Comparison of ENCODE assay signal across 8 cellular contexts in genomic region chr7:93147358-93147757, GRCh38. TPM values are rescaled to one million over a fixed set of nuclear protein-coding genes. Genes with fewer than 3 reads are reported as not detected.
DNase-seq lines count a peak whose midpoint lies in the region; ATAC-seq and TF ChIP-seq lines count a peak whose summit lies in the region.

No MANE protein-coding gene starts in this region.

- peaks cover 17% of the 10 kb centered on the region; the same call in 1 of the 2 replicates for H3K36me3 ChIP-seq in MM.1S (replicated peaks; ENCODE audit: insufficient read depth, low read length)

- TF ChIP-seq CTCF in GM12865 (IDR thresholded peaks at IDR 0.05; ENCODE audit: insufficient read depth, low read depth, low read length, missing control alignments) (no peak), MM.1S (IDR thresholded peaks at IDR 0.05; ENCODE audit: low read length) (no peak), fibroblast of mammary gland (conservative IDR thresholded peaks at IDR 0.05; ENCODE audit: control insufficient read depth, insufficient read depth, low read depth, low read length) (no peak)

- peaks cover 35% of the 10 kb centered on the region for H3K79me2 ChIP-seq in MM.1S (ENCODE audit: low read length)

- H2AFZ ChIP-seq in MM.1S (ENCODE audit: low read length): peak overlapping the region; percentile 47

- peak overlapping the region; percentile 67 for H3K27ac ChIP-seq in MM.1S (ENCODE audit: low read length)

- H3F3A ChIP-seq in MM.1S (ENCODE audit: insufficient read depth, low read length): peaks cover 14% of the 10 kb centered on the region

- H3K27me3 ChIP-seq in MM.1S (replicated peaks; ENCODE audit: insufficient read depth, low read length): no peaks in the 10 kb centered on the region

- H3K9me2 ChIP-seq in MM.1S (replicated peaks; ENCODE audit: insufficient read depth, low read length): no peaks in the 10 kb centered on the region

- H3K4me2 ChIP-seq in MM.1S (ENCODE audit: low read depth, low read length): peak overlapping the region; percentile 79

- ATAC-seq in GM21825 (IDR thresholded peaks at IDR 0.05; ENCODE audit: unreplicated experiment): peak; percentile 88

- H3K9me3 ChIP-seq in MM.1S (replicated peaks; ENCODE audit: insufficient read depth, low read length): no peaks in the 10 kb centered on the region

- DNase-seq in GM12865 (ENCODE audit: low read depth): peak; percentile 77
- peak; percentile 67 for DNase-seq in MM.1S
- peak; percentile 23 for DNase-seq in activated CD8-positive, alpha-beta memory T cell treated with anti-CD3 and anti-CD28 coated beads, Interleukin-2, amount 50 U/mL, for 4 hours
- DNase-seq in fibroblast of mammary gland (ENCODE audit: low read depth): peak; percentile 61
- peak; percentile 61 for DNase-seq in renal cortical epithelial cell (ENCODE audit: low read depth)
- DNase-seq in T1000 (lab: John Stamatoyannopoulos, UW): no peak
- no peak for DNase-seq in ecto neural progenitor cell (ENCODE audit: low spot score)

- H3K4me3 ChIP-seq in GM12865 (ENCODE audit: low read depth, low read length): peak overlapping the region; percentile 67
- H3K4me3 ChIP-seq in MM.1S (ENCODE audit: low read length): peak overlapping the region; percentile 73
- peak overlapping the region; percentile 47 for H3K4me3 ChIP-seq in fibroblast of mammary gland (ENCODE audit: control insufficient read depth, low read depth, low read length)

- peak overlapping the region; percentile 47 for H3K9ac ChIP-seq in MM.1S (ENCODE audit: low read length)

- H3K4me1 ChIP-seq in MM.1S (ENCODE audit: low read length): peaks cover 12% of the 10 kb centered on the region

- no peaks in the 10 kb centered on the region for H4K20me1 ChIP-seq in MM.1S (ENCODE audit: insufficient read depth, low read length)

RNA-seq across cellular contexts. Expression of gene SAMD9L, which starts 0.8 kb away (rescaled TPM):
- total RNA-seq in renal cortical epithelial cell: 15.6 and 17.7 TPM in 2 replicates

RNA-seq across cellular contexts. Expression of gene SAMD9, which starts 29.6 kb away (rescaled TPM):
- total RNA-seq in renal cortical epithelial cell: 17.7 and 22.3 TPM in 2 replicates

Comparison
In these comparisons a context has a peak if more than half of its experiments do, and no peak if none do; other contexts are left out.
1. DNase-seq: peak in GM12865 (single experiment), MM.1S (single experiment), activated CD8-positive, alpha-beta memory T cell treated with anti-CD3 and anti-CD28 coated beads, Interleukin-2, amount 50 U/mL, for 4 hours (single experiment), fibroblast of mammary gland (single experiment) and renal cortical epithelial cell (single experiment); none in T1000 (single experiment) and ecto neural progenitor cell (single experiment).
2. Peak in every context shown above with its lines, with median percentiles within 50 percentile points of each other: H3K4me3 ChIP-seq.